In genomic region chr14:34714320-34715107, GRCh38 we compare ENCODE assay signal across 8 cellular contexts. TPM values are rescaled to one million over a fixed set of nuclear protein-coding genes. Genes with fewer than 3 reads are reported as not detected.
DNase-seq lines count a peak whose midpoint lies in the region; FAIRE-seq and TF ChIP-seq lines count a peak whose summit lies in the region.

TSS of gene CFL2 (minus strand) at chr14:34714593. CDS start at chr14:34714540, 53 bp downstream.

- peaks cover 24% of the 10 kb centered on the region for H3K79me2 ChIP-seq in endothelial cell of umbilical vein (ENCODE audit: control insufficient read depth, insufficient read depth, low read length)

- FAIRE-seq in endothelial cell of umbilical vein (lab: Jason Lieb, UNC) = no peak

- POLR2A ChIA-PET in endothelial cell of umbilical vein (lab: Charles Lee) = interaction anchor here (0.8 to 1.4 kb wide), 2 partner anchors 8 to 15 kb away, joined by 4 to 10 read pairs; no protein-coding TSS in a partner anchor

- peaks cover 23% of the 10 kb centered on the region for H3K4me1 ChIP-seq in endothelial cell of umbilical vein (ENCODE audit: control insufficient read depth, extremely low read depth, insufficient read depth, low read length)

- no peaks in the 10 kb centered on the region for H3K9me3 ChIP-seq in endothelial cell of umbilical vein (replicated peaks; ENCODE audit: control insufficient read depth, insufficient read depth, low read length)

- intact Hi-C loops in endothelial cell of umbilical vein (cut with micrococcal nuclease) = loop anchor here (1.0 to 5.0 kb wide), 2 partner anchors 36 to 268 kb away; partner anchors contain the start of gene SRP54

- no peak for TF ChIP-seq CTCF in GM20000 (IDR thresholded peaks at IDR 0.05; ENCODE audit: extremely low read depth, missing control alignments)
- TF ChIP-seq CTCF in endothelial cell of umbilical vein (IDR thresholded peaks at IDR 0.05; ENCODE audit: extremely low read depth in 1 of 2, insufficient read depth in 1 of 2, low read depth in 1 of 2, low read length in 2 of 2) = no peak

- H3K4me2 ChIP-seq in endothelial cell of umbilical vein (ENCODE audit: insufficient read depth, low read length) = peak within 1 kb of the TSS; percentile 91

- peak within 1 kb of the TSS; percentile 84 for H3K27ac ChIP-seq in endothelial cell of umbilical vein (ENCODE audit: insufficient read depth, low read depth, low read length)

- peak; percentile 80 for DNase-seq in COR-L47 (lab: John Stamatoyannopoulos, UW)
- peak; percentile 96 for DNase-seq in GM20000 (ENCODE audit: low spot score)
- peak; percentile 79 for DNase-seq in HT1080 (ENCODE audit: low read depth)
- DNase-seq in NOMO-1 treated with dmso at 0.1 percent for 144 hours (lab: John Stamatoyannopoulos, UW; ENCODE audit: unreplicated experiment) = peak; percentile 56
- DNase-seq in activated T-cell treated with anti-CD3 and anti-CD28 coated beads for 1 hour (ENCODE audit: low read depth) = peak; percentile 58
- DNase-seq in endothelial cell of umbilical vein (ENCODE audit: low read depth, low spot score) = peak; percentile 81
- peak; percentile 83 for DNase-seq in middle frontal gyrus (ENCODE audit: extremely low spot score, low spot score)
- DNase-seq in stimulated activated CD8-positive, alpha-beta memory T cell treated with anti-CD3 and anti-CD28 coated beads, Interleukin-2, amount 100 ng/mL, for 1 hour (ENCODE audit: low read depth in 2 of 2) = peak; percentile 35 to 53

- no peaks in the 10 kb centered on the region for H3K27me3 ChIP-seq in endothelial cell of umbilical vein (ENCODE audit: control insufficient read depth in 2 of 2, insufficient read depth in 2 of 2, low read length in 2 of 2)

- H3K4me3 ChIP-seq in endothelial cell of umbilical vein (replicated peaks in 1 of 3; ENCODE audit: insufficient read depth in 1 of 3, low read depth in 1 of 3, low read length in 3 of 3) = peak within 1 kb of the TSS; percentile 60 to 95 (median 82)

- no peaks in the 10 kb centered on the region for H4K20me1 ChIP-seq in endothelial cell of umbilical vein (replicated peaks; ENCODE audit: control insufficient read depth, extremely low read depth, insufficient read depth, low read length)

- peak within 1 kb of the TSS; percentile 95 for H3K9ac ChIP-seq in endothelial cell of umbilical vein (replicated peaks; ENCODE audit: extremely low read depth, insufficient read depth, low read length)

- peak; percentile 69 for TF ChIP-seq POLR2A in endothelial cell of umbilical vein (IDR thresholded peaks at IDR 0.05; ENCODE audit: low read depth, low read length)

- TSS peak; percentile 38 for BruUV-seq in endothelial cell of umbilical vein (replicated peaks; lab: Mats Ljungman, UMichigan)

- H2AFZ ChIP-seq in endothelial cell of umbilical vein (ENCODE audit: low read depth, low read length) = peak within 1 kb of the TSS; percentile 89

- CTCF ChIA-PET in endothelial cell of umbilical vein (lab: Charles Lee) = interaction anchor here (0.8 to 3.4 kb wide), 5 partner anchors 8 to 42 kb away, joined by 3 to 32 read pairs (median 4); no protein-coding TSS in a partner anchor

- dilution Hi-C loops in endothelial cell of umbilical vein (cut with MboI; ENCODE audit: extremely low pct_ligation_motif_present, low sequenced_read_pairs) = no loop called here

- H3K9me1 ChIP-seq in endothelial cell of umbilical vein (replicated peaks; ENCODE audit: control insufficient read depth, extremely low read depth, insufficient read depth, low read length) = no peaks in the 10 kb centered on the region

- H3K36me3 ChIP-seq in endothelial cell of umbilical vein (ENCODE audit: control insufficient read depth in 2 of 2, extremely low read depth in 1 of 2, insufficient read depth in 2 of 2, low read length in 2 of 2) = peaks cover 0 to 8% of the 10 kb centered on the region in 2 experiments

TF ChIP-seq in endothelial cell of umbilical vein, 7 proteins besides CTCF, POLR2A, EP300 and RAD21:
- TF ChIP-seq POLR2AphosphoS5 (IDR thresholded peaks at IDR 0.05; ENCODE audit: insufficient read depth, low read depth, low read length) = peak; percentile 70
- no peak for TF ChIP-seq GATA2 (IDR thresholded peaks at IDR 0.05; ENCODE audit: insufficient read depth, insufficient read length, low read depth, low read length)

RNA-seq across cellular contexts. Expression of gene CFL2, which starts in this region (rescaled TPM):
- total RNA-seq in HT1080 (2014; rRNA removed; shearing (Covaris generic)) = 80.8 and 132 TPM in 2 replicates
- 83.0 and 92.7 TPM in 2 replicates for polyA plus RNA-seq in HT1080 (2015; cell fraction: cytosol; rRNA removed)
- polyA plus RNA-seq in HT1080 (2015; cell fraction: nucleus; rRNA removed) = 48.6 and 49.2 TPM in 2 replicates
- total RNA-seq in endothelial cell of umbilical vein = 91.9 and 98.1 TPM in 2 replicates
- 34.4 and 42.8 TPM in 2 replicates for polyA plus RNA-seq in endothelial cell of umbilical vein
- 43.5 and 47.4 TPM in 2 replicates for polyA plus RNA-seq in endothelial cell of umbilical vein (2011; cell fraction: cytosol; rRNA removed)
- 25.4 and 33.5 TPM in 2 replicates for polyA plus RNA-seq in endothelial cell of umbilical vein (2011; cell fraction: nucleus; rRNA removed)
- polyA plus RNA-seq in endothelial cell of umbilical vein (2012) = 85.5 and 153 TPM in 2 replicates
- polyA minus RNA-seq in endothelial cell of umbilical vein = 43.4 and 56.7 TPM in 2 replicates
- 36.5 TPM for polyA minus RNA-seq in endothelial cell of umbilical vein (2011; cell fraction: cytosol; rRNA and poly(A)+ RNA removed)
- polyA minus RNA-seq in endothelial cell of umbilical vein (2011; cell fraction: nucleus; rRNA and poly(A)+ RNA removed) = 18.6 and 31.3 TPM in 2 replicates

Comparison
In these comparisons a context has a peak if more than half of its experiments do, and no peak if none do; other contexts are left out.
1. Peak in every context shown above with its lines: DNase-seq, H3K4me3 ChIP-seq and H3K27ac ChIP-seq.
2. DNase-seq: peak in every context shown above with its lines; median percentile 96 in GM20000; 83 in middle frontal gyrus; 81 in endothelial cell of umbilical vein; 80 in COR-L47; 79 in HT1080; 58 in activated T-cell treated with anti-CD3 and anti-CD28 coated beads for 1 hour; 56 in NOMO-1 treated with dmso at 0.1 percent for 144 hours; 44 in stimulated activated CD8-positive, alpha-beta memory T cell treated with anti-CD3 and anti-CD28 coated beads, Interleukin-2, amount 100 ng/mL, for 1 hour.